Comparison of ENCODE assay signal across 27 cellular contexts in genomic region chr4:147965056-147965455, GRCh38.
"Had no signal": no experiment of that assay in that cellular context is flagged by ENCODE, and none has a peak within 500 bp of the region (broad histone marks: within the 10 kb centered on the region; RNA-seq: fewer than 3 reads in every experiment).

No MANE protein-coding gene starts in this region.

- H3K4me3 Mint-ChIP-seq: activated CD4-positive, alpha-beta T cell treated with anti-CD3 and anti-CD28 coated beads, Interleukin-2, amount 10 ng/mL, durations not matched to agents 7 days and 5 days; activated CD8-positive, alpha-beta memory T cell treated with anti-CD3 and anti-CD28 coated beads, Interleukin-2, amount 10 ng/mL, durations not matched to agents 7 days and 5 days; activated CD8-positive, alpha-beta T cell treated with anti-CD3 and anti-CD28 coated beads for 36 hours; activated naive CD4-positive, alpha-beta T cell treated with anti-CD3 and anti-CD28 coated beads, Interleukin-2, amount 10 ng/mL, durations not matched to agents 7 days and 5 days; naive thymus-derived CD4-positive, alpha-beta T cell; neural progenitor cell; stimulated activated naive CD8-positive, alpha-beta T cell treated with anti-CD3 and anti-CD28 coated beads, Interleukin-15, Interleukin-2, amounts not matched to agents 100 ng/mL and 50 ng/mL, for 24 hours; T-helper 2 cell treated with Interferon-gamma antibody and Interleukin-4, amounts not matched to agents 5 μg/mL and 100 μg/mL, for 36 hours had no signal

- FAIRE-seq: endothelial cell of umbilical vein, keratinocyte, urothelium cell line had no signal

- H3K27ac ChIP-seq: cardiac muscle cell, heart left ventricle, neural progenitor cell, suprapubic skin, tibial nerve, WERI-Rb-1 had no signal

- DNase-seq: activated CD4-positive, alpha-beta T cell treated with anti-CD3 and anti-CD28 coated beads, Interleukin-2, amount 10 ng/mL, durations not matched to agents 7 days and 5 days; activated CD4-positive, CD25-positive, alpha-beta regulatory T cell treated with anti-CD3 and anti-CD28 coated beads, Interleukin-2, amount 50 U/mL, for 72 hours; activated CD8-positive, alpha-beta memory T cell treated with anti-CD3 and anti-CD28 coated beads, Interleukin-2, amount 10 ng/mL, durations not matched to agents 7 days and 5 days; activated CD8-positive, alpha-beta T cell treated with anti-CD3 and anti-CD28 coated beads for 36 hours; activated effector memory CD4-positive, alpha-beta T cell treated with anti-CD3 and anti-CD28 coated beads, Interleukin-2, amount 50 U/mL, for 16 hours; activated naive CD4-positive, alpha-beta T cell treated with anti-CD3 and anti-CD28 coated beads, Interleukin-2, amount 10 ng/mL, durations not matched to agents 7 days and 5 days; activated T-cell treated with anti-CD3 and anti-CD28 coated beads for 4 hours; amygdala; dermis blood vessel endothelial cell; effector CD8-positive, alpha-beta T cell; esophagus squamous epithelium; heart left ventricle; naive thymus-derived CD4-positive, alpha-beta T cell; stimulated activated CD4-positive, alpha-beta T cell treated with anti-CD3 and anti-CD28 coated beads, Interleukin-12 subunit alpha, Interleukin-12 subunit beta, amount 100 ng/mL, for 4 hours; stimulated activated CD4-positive, alpha-beta T cell treated with anti-CD3 and anti-CD28 coated beads, Interleukin-4, amount 100 ng/mL, for 4 hours; WERI-Rb-1 had no signal

- H2AFZ ChIP-seq: neural progenitor cell had no signal

- H3K27me3 ChIP-seq: cardiac muscle cell, esophagus squamous epithelium, gastroesophageal sphincter, heart left ventricle, neural progenitor cell, suprapubic skin, tibial nerve had no signal

- H3K27me3 Mint-ChIP-seq: activated CD4-positive, alpha-beta T cell treated with anti-CD3 and anti-CD28 coated beads, Interleukin-2, amount 10 ng/mL, durations not matched to agents 7 days and 5 days; activated CD8-positive, alpha-beta memory T cell treated with anti-CD3 and anti-CD28 coated beads, Interleukin-2, amount 10 ng/mL, durations not matched to agents 7 days and 5 days; activated CD8-positive, alpha-beta T cell treated with anti-CD3 and anti-CD28 coated beads for 36 hours; activated naive CD4-positive, alpha-beta T cell treated with anti-CD3 and anti-CD28 coated beads, Interleukin-2, amount 10 ng/mL, durations not matched to agents 7 days and 5 days; stimulated activated naive CD8-positive, alpha-beta T cell treated with anti-CD3 and anti-CD28 coated beads, Interleukin-15, Interleukin-2, amounts not matched to agents 100 ng/mL and 50 ng/mL, for 24 hours had no signal

- H3K4me3 ChIP-seq: cardiac muscle cell, esophagus squamous epithelium, gastroesophageal sphincter, heart left ventricle, lung, neural progenitor cell, suprapubic skin, tibial nerve had no signal

- H3K9me3 ChIP-seq: esophagus squamous epithelium, gastroesophageal sphincter, heart left ventricle, suprapubic skin, tibial nerve had no signal

- H3K27ac Mint-ChIP-seq: activated CD4-positive, alpha-beta T cell treated with anti-CD3 and anti-CD28 coated beads, Interleukin-2, amount 10 ng/mL, durations not matched to agents 7 days and 5 days; activated CD8-positive, alpha-beta memory T cell treated with anti-CD3 and anti-CD28 coated beads, Interleukin-2, amount 10 ng/mL, durations not matched to agents 7 days and 5 days; activated CD8-positive, alpha-beta T cell treated with anti-CD3 and anti-CD28 coated beads for 36 hours; activated naive CD4-positive, alpha-beta T cell treated with anti-CD3 and anti-CD28 coated beads, Interleukin-2, amount 10 ng/mL, durations not matched to agents 7 days and 5 days; naive thymus-derived CD4-positive, alpha-beta T cell; neural progenitor cell; stimulated activated naive CD8-positive, alpha-beta T cell treated with anti-CD3 and anti-CD28 coated beads, Interleukin-15, Interleukin-2, amounts not matched to agents 100 ng/mL and 50 ng/mL, for 24 hours; T-helper 2 cell treated with Interferon-gamma antibody and Interleukin-4, amounts not matched to agents 5 μg/mL and 100 μg/mL, for 36 hours had no signal

- H3K9ac ChIP-seq: neural progenitor cell had no signal

- H3K4me1 Mint-ChIP-seq: activated CD4-positive, alpha-beta T cell treated with anti-CD3 and anti-CD28 coated beads, Interleukin-2, amount 10 ng/mL, durations not matched to agents 7 days and 5 days; activated CD8-positive, alpha-beta memory T cell treated with anti-CD3 and anti-CD28 coated beads, Interleukin-2, amount 10 ng/mL, durations not matched to agents 7 days and 5 days; activated naive CD4-positive, alpha-beta T cell treated with anti-CD3 and anti-CD28 coated beads, Interleukin-2, amount 10 ng/mL, durations not matched to agents 7 days and 5 days had no signal

- H3K4me1 ChIP-seq: suprapubic skin had no signal

- ATAC-seq: activated CD8-positive, alpha-beta memory T cell treated with anti-CD3 and anti-CD28 coated beads, Interleukin-2, amount 10 ng/mL, durations not matched to agents 7 days and 5 days; activated CD8-positive, alpha-beta T cell treated with anti-CD3 and anti-CD28 coated beads for 36 hours; gastroesophageal sphincter; heart left ventricle; naive thymus-derived CD4-positive, alpha-beta T cell had no signal

- H3K36me3 ChIP-seq: cardiac muscle cell, neural progenitor cell had no signal

- H3K4me2 ChIP-seq: neural progenitor cell had no signal
